ENCODE assay signal across 19 cellular contexts in the genomic region with DNA sequence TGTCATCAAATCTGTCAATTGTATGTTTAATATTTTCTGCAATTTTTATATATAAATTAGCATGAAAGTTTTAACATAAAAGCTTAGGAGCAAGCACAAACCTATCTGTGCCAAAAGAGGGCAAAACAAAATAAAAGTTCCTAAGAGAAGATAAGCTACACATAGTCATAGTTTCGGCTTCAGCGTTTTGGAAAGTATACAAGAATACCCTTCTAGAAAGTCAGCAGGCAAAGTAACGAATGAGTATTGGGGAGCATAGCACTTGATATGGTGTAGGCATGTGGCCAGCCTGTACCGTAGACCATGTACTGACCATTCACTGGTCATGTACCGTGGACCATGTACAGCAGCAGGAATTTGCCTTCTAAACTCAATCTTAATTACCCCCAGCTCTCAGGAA.
"Had no signal": no experiment of that assay in that cellular context is flagged by ENCODE, and none has a peak within 500 bp of the region (broad histone marks: within the 10 kb centered on the region; RNA-seq: fewer than 3 reads in every experiment).

No MANE protein-coding gene starts in this region.

- H2AFZ ChIP-seq: neural progenitor cell had no signal

- H3K27ac ChIP-seq: colonic mucosa, esophagus squamous epithelium, foreskin keratinocyte, neural progenitor cell, psoas muscle, right lobe of liver, spleen, testis, tibial nerve had no signal

- H3K27ac Mint-ChIP-seq: neural progenitor cell; stimulated activated naive CD8-positive, alpha-beta T cell treated with anti-CD3 and anti-CD28 coated beads, Interleukin-15, amount 100 ng/mL, for 72 hours had no signal

- ATAC-seq: foreskin keratinocyte, left colon, psoas muscle had no signal

- H3K4me2 ChIP-seq: neural progenitor cell had no signal

- H3K9me3 Mint-ChIP-seq: naive thymus-derived CD8-positive, alpha-beta T cell; stimulated activated naive B cell treated with anti-CD40 and anti-IgM and Interleukin-4, amounts not matched to agents 10 μg/mL and 1 μg/mL and 100 μg/mL, for 72 hours; stimulated activated naive CD8-positive, alpha-beta T cell treated with anti-CD3 and anti-CD28 coated beads, Interleukin-15, amount 100 ng/mL, for 72 hours had no signal

- H3K27me3 ChIP-seq: colonic mucosa, esophagus squamous epithelium, neural progenitor cell, right lobe of liver, spleen, testis, tibial nerve had no signal

- H3K27me3 Mint-ChIP-seq: naive thymus-derived CD8-positive, alpha-beta T cell; stimulated activated naive B cell treated with anti-CD40 and anti-IgM and Interleukin-4, amounts not matched to agents 10 μg/mL and 1 μg/mL and 100 μg/mL, for 72 hours; stimulated activated naive CD8-positive, alpha-beta T cell treated with anti-CD3 and anti-CD28 coated beads, Interleukin-15, amount 100 ng/mL, for 72 hours had no signal

- H3K9me3 ChIP-seq: colonic mucosa, esophagus squamous epithelium, psoas muscle, right lobe of liver, spleen, testis, tibial nerve had no signal

- H3K36me3 ChIP-seq: colonic mucosa, neural progenitor cell had no signal

- H3K4me1 Mint-ChIP-seq: neural progenitor cell had no signal

- DNase-seq: colonic mucosa; dermis blood vessel endothelial cell; esophagus squamous epithelium; foreskin keratinocyte; left colon; occipital lobe; psoas muscle; retina; right lobe of liver; spleen; stimulated activated CD4-positive, alpha-beta T cell treated with anti-CD3 and anti-CD28 coated beads, Interleukin-15, amount 100 ng/mL, for 24 hours; stimulated activated CD4-positive, alpha-beta T cell treated with anti-CD3 and anti-CD28 coated beads, Interleukin-1b, Interleukin-23, amount 100 ng/mL, for 48 hours; stimulated activated CD4-positive, alpha-beta T cell treated with anti-CD3 and anti-CD28 coated beads, Interleukin-4, amount 100 ng/mL, for 24 hours; stimulated activated naive B cell treated with anti-CD40 and anti-IgM and Interleukin-4, amounts not matched to agents 10 μg/mL and 1 μg/mL and 100 μg/mL, for 72 hours; stimulated activated naive CD8-positive, alpha-beta T cell treated with anti-CD3 and anti-CD28 coated beads, Interleukin-15, amount 100 ng/mL, for 72 hours; testis had no signal

- H3K4me3 Mint-ChIP-seq: neural progenitor cell; stimulated activated naive B cell treated with anti-CD40 and anti-IgM and Interleukin-4, amounts not matched to agents 10 μg/mL and 1 μg/mL and 100 μg/mL, for 72 hours; stimulated activated naive CD8-positive, alpha-beta T cell treated with anti-CD3 and anti-CD28 coated beads, Interleukin-15, amount 100 ng/mL, for 72 hours had no signal

- H3K4me3 ChIP-seq: colonic mucosa, esophagus squamous epithelium, neural progenitor cell, psoas muscle, right lobe of liver, spleen, testis, tibial nerve had no signal

- H3K4me1 ChIP-seq: colonic mucosa, esophagus squamous epithelium, foreskin keratinocyte, neural progenitor cell, psoas muscle, right lobe of liver, testis, tibial nerve had no signal
